13 cellular contexts compared by ENCODE assay signal in the genomic region with DNA sequence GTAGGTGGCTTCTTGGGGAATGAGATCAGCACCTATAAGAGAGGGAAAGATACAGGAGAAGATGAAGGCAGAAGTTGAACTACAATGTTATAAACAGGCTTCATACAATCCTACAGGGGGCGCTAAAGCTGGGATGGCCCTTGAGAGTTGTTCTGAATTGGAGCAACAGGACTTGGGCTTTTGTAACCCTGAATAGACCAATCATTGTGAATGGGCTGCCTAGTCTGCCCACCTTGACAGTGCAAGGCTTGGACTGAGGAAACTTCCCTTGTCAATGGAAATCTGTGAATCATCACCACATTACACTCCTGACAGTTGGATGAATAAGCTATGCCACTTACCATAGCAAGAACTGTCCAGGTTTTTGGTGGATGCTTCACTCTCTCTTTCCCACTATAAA.
DNase-seq lines count a peak whose midpoint lies in the region; ATAC-seq, FAIRE-seq and TF ChIP-seq lines count a peak whose summit lies in the region.
"Had no signal": no experiment of that assay in that cellular context is flagged by ENCODE, and none has a peak within 500 bp of the region (broad histone marks: within the 10 kb centered on the region; RNA-seq: fewer than 3 reads in every experiment).

No MANE protein-coding gene starts in this region.

- FAIRE-seq in bronchial epithelial cell (lab: Jason Lieb, UNC), result peak; percentile 88
- FAIRE-seq: GM18507 had no signal

- DNase-seq in activated naive CD4-positive, alpha-beta T cell treated with anti-CD3 and anti-CD28 coated beads, Interleukin-2, amount 50 U/mL, for 72 hours (ENCODE audit: low spot score in 2 of 2), result no peak
- no peak for DNase-seq in activated naive CD4-positive, alpha-beta T cell treated with anti-CD3 and anti-CD28 coated beads for 36 hours
- DNase-seq in LNCaP clone FGC (ENCODE audit: low read depth) (no peak), bronchial epithelial cell (ENCODE audit: low read depth) (peak; percentile 65), renal cortical epithelial cell (ENCODE audit: low read depth) (peak; percentile 63), LoVo (ENCODE audit: low spot score) (no peak), NCI-H146 treated with DMSO at 0.1 percent for 48 hours (lab: John Stamatoyannopoulos, UW; ENCODE audit: unreplicated experiment) (no peak), NK-92 (lab: John Stamatoyannopoulos, UW; ENCODE audit: unreplicated experiment) (no peak)
- DNase-seq: NCI-H446, transverse colon had no signal

- H3K27me3 ChIP-seq in bronchial epithelial cell (ENCODE audit: control insufficient read depth, insufficient read depth, low read length), result no peaks in the 10 kb centered on the region
- H3K27me3 ChIP-seq: ascending aorta, transverse colon had no signal

- intact Hi-C loops in activated naive CD4-positive, alpha-beta T cell treated with anti-CD3 and anti-CD28 coated beads for 36 hours (cut with micrococcal nuclease), result no loop called here

- no peak overlapping the region for H3K4me3 Mint-ChIP-seq in activated naive CD4-positive, alpha-beta T cell treated with anti-CD3 and anti-CD28 coated beads for 36 hours

- TF ChIP-seq CTCF in LNCaP clone FGC (IDR thresholded peaks at IDR 0.05; ENCODE audit: control insufficient read depth, extremely low read depth, insufficient read depth) (0 out of 2 replicates have a peak, but pooled peaks have one; percentile 7), bronchial epithelial cell (IDR thresholded peaks at IDR 0.05; ENCODE audit: insufficient read depth, low read length, severe bottlenecking) (peak; percentile 55)

- no peaks in the 10 kb centered on the region for H3K9me3 Mint-ChIP-seq in activated naive CD4-positive, alpha-beta T cell treated with anti-CD3 and anti-CD28 coated beads, Interleukin-2, amount 50 U/mL, for 72 hours
- no peaks in the 10 kb centered on the region for H3K9me3 Mint-ChIP-seq in activated naive CD4-positive, alpha-beta T cell treated with anti-CD3 and anti-CD28 coated beads for 36 hours

- ATAC-seq in activated naive CD4-positive, alpha-beta T cell treated with anti-CD3 and anti-CD28 coated beads, Interleukin-2, amount 50 U/mL, for 72 hours, result peak; percentile 35 to 52

- no peak overlapping the region for H3K27ac Mint-ChIP-seq in activated naive CD4-positive, alpha-beta T cell treated with anti-CD3 and anti-CD28 coated beads, Interleukin-2, amount 50 U/mL, for 72 hours
- H3K27ac Mint-ChIP-seq in activated naive CD4-positive, alpha-beta T cell treated with anti-CD3 and anti-CD28 coated beads for 36 hours, result no peak overlapping the region

- CTCF ChIA-PET in activated naive CD4-positive, alpha-beta T cell treated with anti-CD3 and anti-CD28 coated beads for 36 hours (lab: Charles Lee), result no interaction called here

- H3K36me3 Mint-ChIP-seq in activated naive CD4-positive, alpha-beta T cell treated with anti-CD3 and anti-CD28 coated beads, Interleukin-2, amount 50 U/mL, for 72 hours, result no peaks in the 10 kb centered on the region
- no peaks in the 10 kb centered on the region for H3K36me3 Mint-ChIP-seq in activated naive CD4-positive, alpha-beta T cell treated with anti-CD3 and anti-CD28 coated beads for 36 hours (ENCODE audit: low read depth)

- no peaks in the 10 kb centered on the region for H3K27me3 Mint-ChIP-seq in activated naive CD4-positive, alpha-beta T cell treated with anti-CD3 and anti-CD28 coated beads for 36 hours (ENCODE audit: low read depth)

- H3K36me3 ChIP-seq in bronchial epithelial cell (ENCODE audit: control insufficient read depth, insufficient read depth, low read length), result no peaks in the 10 kb centered on the region
- H3K36me3 ChIP-seq: ascending aorta, prostate gland, transverse colon had no signal

- no peak overlapping the region for H3K4me3 ChIP-seq in LNCaP clone FGC (ENCODE audit: low read depth, low read length)
- no peak overlapping the region for H3K4me3 ChIP-seq in bronchial epithelial cell (ENCODE audit: low read depth, low read length)
- H3K4me3 ChIP-seq: ascending aorta, prostate gland, transverse colon had no signal

- peaks cover 9% of the 10 kb centered on the region for H3K4me1 Mint-ChIP-seq in activated naive CD4-positive, alpha-beta T cell treated with anti-CD3 and anti-CD28 coated beads for 36 hours (ENCODE audit: low read depth)

Comparison
In these comparisons a context has a peak if more than half of its experiments do, and no peak if none do; other contexts are left out.
1. DNase-seq: peak in bronchial epithelial cell (single experiment) and renal cortical epithelial cell (single experiment); none in activated naive CD4-positive, alpha-beta T cell treated with anti-CD3 and anti-CD28 coated beads, Interleukin-2, amount 50 U/mL, for 72 hours (0 of 2), activated naive CD4-positive, alpha-beta T cell treated with anti-CD3 and anti-CD28 coated beads for 36 hours (single experiment), LNCaP clone FGC (single experiment), LoVo (single experiment), NCI-H146 treated with DMSO at 0.1 percent for 48 hours (single experiment) and NK-92 (single experiment).